In genomic region chr15:31433574-31433973, GRCh38 we compare ENCODE assay signal across 11 cellular contexts.
DNase-seq lines count a peak whose midpoint lies in the region; ATAC-seq and TF ChIP-seq lines count a peak whose summit lies in the region.
"Had no signal": no experiment of that assay in that cellular context is flagged by ENCODE, and none has a peak within 500 bp of the region (broad histone marks: within the 10 kb centered on the region; RNA-seq: fewer than 3 reads in every experiment).

No MANE protein-coding gene starts in this region.

- no peaks in the 10 kb centered on the region for H3K9me3 Mint-ChIP-seq in CD4-positive, alpha-beta memory T cell
- no peaks in the 10 kb centered on the region for H3K9me3 Mint-ChIP-seq in IgD-negative memory B cell
- no peaks in the 10 kb centered on the region for H3K9me3 Mint-ChIP-seq in central memory CD8-positive, alpha-beta T cell

- H3K4me1 Mint-ChIP-seq in CD4-positive, alpha-beta memory T cell = peaks cover 47 to 74% (median 61%) of the 10 kb centered on the region in 4 donors
- H3K4me1 Mint-ChIP-seq in IgD-negative memory B cell = peaks cover 32 to 49% (median 44%) of the 10 kb centered on the region in 3 donors
- peaks cover 57% of the 10 kb centered on the region for H3K4me1 Mint-ChIP-seq in central memory CD8-positive, alpha-beta T cell

- H3K79me2 ChIP-seq in osteoblast (ENCODE audit: insufficient read depth, low read length) = no peaks in the 10 kb centered on the region
- H3K79me2 ChIP-seq: parathyroid adenoma had no signal

- no peaks in the 10 kb centered on the region for H3K9me3 ChIP-seq in CD4-positive, alpha-beta memory T cell (ENCODE audit: control insufficient read depth in 1 of 2, low read length in 2 of 2)
- H3K9me3 ChIP-seq in osteoblast (ENCODE audit: low read depth, low read length) = no peaks in the 10 kb centered on the region
- H3K9me3 ChIP-seq: stomach had no signal

- no peak overlapping the region for H3K4me2 ChIP-seq in osteoblast (ENCODE audit: insufficient read depth, low read length)

- ATAC-seq in central memory CD8-positive, alpha-beta T cell (replicated peaks; ENCODE audit: extremely low read depth, poor library complexity, severe bottlenecking) = no peak
- ATAC-seq in GM18498 (IDR thresholded peaks at IDR 0.05; ENCODE audit: unreplicated experiment) = no peak
- no peak for ATAC-seq in GM19395 (IDR thresholded peaks at IDR 0.05; ENCODE audit: unreplicated experiment)

- CTCF ChIA-PET in CD4-positive, alpha-beta memory T cell (lab: Charles Lee; ENCODE audit: partially characterized antibody) = interaction anchor here (0.9 to 11.9 kb wide), 14 partner anchors 9 to 232 kb away, joined by 3 to 174 read pairs (median 10); no protein-coding TSS in a partner anchor

- H3K27me3 ChIP-seq in CD4-positive, alpha-beta memory T cell (ENCODE audit: insufficient read depth, low read length) = no peaks in the 10 kb centered on the region
- no peaks in the 10 kb centered on the region for H3K27me3 ChIP-seq in osteoblast (ENCODE audit: insufficient read depth, low read length)
- H3K27me3 ChIP-seq: stomach had no signal

- H3K4me3 ChIP-seq in CD4-positive, alpha-beta memory T cell (ENCODE audit: low read length in 2 of 2) = no peak overlapping the region
- no peak overlapping the region for H3K4me3 ChIP-seq in osteoblast (ENCODE audit: insufficient read depth, low read length)
- H3K4me3 ChIP-seq: stomach had no signal

- DNase-seq in CD4-positive, alpha-beta memory T cell = no peak
- DNase-seq in central memory CD8-positive, alpha-beta T cell (ENCODE audit: low spot score in 2 of 2) = no peak
- peak; percentile 41 for DNase-seq in osteoblast (ENCODE audit: insufficient read length, low spot score, missing footprints)
- DNase-seq in substantia nigra (lab: John Stamatoyannopoulos, UW) = no peak
- DNase-seq: H7, NCI-H2227 treated with DMSO at 0.1 percent for 48 hours, stomach had no signal

- intact Hi-C loops in CD4-positive, alpha-beta memory T cell (cut with micrococcal nuclease) = no loop called here

- no peak overlapping the region for H2AFZ ChIP-seq in osteoblast (ENCODE audit: low read length)
- H2AFZ ChIP-seq: parathyroid adenoma had no signal

- peak overlapping the region in 6 of 8 donors; percentile 23 to 92 (median 86) for H3K4me3 Mint-ChIP-seq in CD4-positive, alpha-beta memory T cell
- peak overlapping the region in 2 of 4 donors; percentile 49 to 77 for H3K4me3 Mint-ChIP-seq in IgD-negative memory B cell
- peak overlapping the region; percentile 85 for H3K4me3 Mint-ChIP-seq in central memory CD8-positive, alpha-beta T cell

- no peaks in the 10 kb centered on the region for H3K27me3 Mint-ChIP-seq in CD4-positive, alpha-beta memory T cell
- H3K27me3 Mint-ChIP-seq in IgD-negative memory B cell = no peaks in the 10 kb centered on the region
- H3K27me3 Mint-ChIP-seq in central memory CD8-positive, alpha-beta T cell = no peaks in the 10 kb centered on the region

- no peak for TF ChIP-seq CTCF in osteoblast (IDR thresholded peaks at IDR 0.05; ENCODE audit: extremely low read depth, low read depth, low read length)

- peak overlapping the region; percentile 86 for H3K27ac ChIP-seq in CD4-positive, alpha-beta memory T cell (ENCODE audit: low read depth, low read length)
- peak overlapping the region; percentile 95 for H3K27ac ChIP-seq in osteoblast (ENCODE audit: low read depth, low read length)
- no peak overlapping the region for H3K27ac ChIP-seq in substantia nigra (ENCODE audit: low read depth, low read length, poor library complexity, severe bottlenecking)

- H3K36me3 ChIP-seq in CD4-positive, alpha-beta memory T cell (ENCODE audit: insufficient read depth, low read length) = no peaks in the 10 kb centered on the region
- no peaks in the 10 kb centered on the region for H3K36me3 ChIP-seq in osteoblast (ENCODE audit: insufficient read depth, low read length)
- H3K36me3 ChIP-seq: stomach had no signal

- H4K20me1 ChIP-seq in osteoblast (ENCODE audit: insufficient read depth, low read length) = no peaks in the 10 kb centered on the region

- peak overlapping the region; percentile 93 to 99 (median 98) for H3K27ac Mint-ChIP-seq in CD4-positive, alpha-beta memory T cell
- H3K27ac Mint-ChIP-seq in IgD-negative memory B cell = peak overlapping the region; percentile 67 to 94 (median 89)
- H3K27ac Mint-ChIP-seq in central memory CD8-positive, alpha-beta T cell (ENCODE audit: low read depth) = peak overlapping the region; percentile 99

- peaks cover 57% of the 10 kb centered on the region for H3K4me1 ChIP-seq in CD4-positive, alpha-beta memory T cell (ENCODE audit: insufficient read depth, low read length)
- H3K4me1 ChIP-seq in osteoblast (ENCODE audit: insufficient read depth, low read length) = peaks cover 27% of the 10 kb centered on the region
- H3K4me1 ChIP-seq: parathyroid adenoma had no signal

- POLR2A ChIA-PET in CD4-positive, alpha-beta memory T cell (lab: Charles Lee; ENCODE audit: partially characterized antibody) = interaction anchor here (0.7 to 10.9 kb wide), 15 partner anchors 10 to 219 kb away, joined by 3 to 316 read pairs (median 26); partner anchors contain the start of gene KLF13

- no peaks in the 10 kb centered on the region for H3K36me3 Mint-ChIP-seq in CD4-positive, alpha-beta memory T cell
- H3K36me3 Mint-ChIP-seq in IgD-negative memory B cell = no peaks in the 10 kb centered on the region
- H3K36me3 Mint-ChIP-seq in central memory CD8-positive, alpha-beta T cell (ENCODE audit: insufficient read depth) = peaks cover 7% of the 10 kb centered on the region
